12 cellular contexts compared by ENCODE assay signal in the genomic region with DNA sequence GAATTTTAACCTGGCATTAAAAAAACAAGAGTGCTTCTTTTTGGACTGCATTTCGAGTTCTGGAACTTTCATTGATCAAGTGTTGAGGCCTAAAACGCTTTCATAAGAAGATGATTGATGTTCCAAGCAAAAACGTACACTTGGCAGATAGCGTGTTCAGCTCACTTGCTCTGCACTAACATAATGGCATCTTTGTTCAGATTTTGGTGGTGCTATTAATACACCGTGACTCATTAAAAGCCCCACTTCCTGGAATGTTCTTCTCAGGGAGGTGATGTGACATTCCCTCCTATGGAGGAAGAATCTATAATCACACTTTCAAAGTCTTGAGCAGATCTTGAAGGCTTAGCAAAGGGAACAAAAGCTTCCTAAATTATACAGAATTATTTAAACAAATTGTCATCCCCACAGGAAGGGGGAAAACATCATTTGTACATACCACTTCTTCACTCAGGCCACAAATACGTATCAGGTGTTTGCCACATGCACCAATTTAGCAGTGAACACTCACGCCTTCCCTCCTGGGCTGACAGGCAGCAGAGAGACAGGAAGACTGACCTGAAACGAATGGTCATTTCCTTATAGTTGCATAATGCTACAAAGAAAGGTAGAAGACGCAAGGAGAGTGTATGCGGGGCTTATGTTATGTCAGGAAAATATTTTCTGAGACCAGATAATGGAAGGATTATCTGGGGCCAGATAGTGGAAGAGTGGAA. TPM values are rescaled to one million over a fixed set of nuclear protein-coding genes. Genes with fewer than 3 reads are reported as not detected.
DNase-seq lines count a peak whose midpoint lies in the region; ATAC-seq and TF ChIP-seq lines count a peak whose summit lies in the region.
"Had no signal": no experiment of that assay in that cellular context is flagged by ENCODE, and none has a peak within 500 bp of the region (broad histone marks: within the 10 kb centered on the region; RNA-seq: fewer than 3 reads in every experiment).

No MANE protein-coding gene starts in this region.

- no peaks in the 10 kb centered on the region for H3K36me3 ChIP-seq in GM23248 (ENCODE audit: low read depth)
- H3K36me3 ChIP-seq in SK-N-SH (replicated peaks in 1 of 2; ENCODE audit: control insufficient read depth in 1 of 2, insufficient read depth in 2 of 2, low read length in 1 of 2), result no peaks in the 10 kb centered on the region
- no peaks in the 10 kb centered on the region for H3K36me3 ChIP-seq in esophagus muscularis mucosa
- no peaks in the 10 kb centered on the region for H3K36me3 ChIP-seq in osteoblast (ENCODE audit: insufficient read depth, low read length)

- H2AFZ ChIP-seq in GM23248, result no peak overlapping the region; the same call in 1 of the 2 replicates
- peak overlapping the region; percentile 38 for H2AFZ ChIP-seq in SK-N-SH (ENCODE audit: low read depth)
- peak overlapping the region; percentile 70 for H2AFZ ChIP-seq in osteoblast (ENCODE audit: low read length)

- H3K4me3 ChIP-seq in GM23248, result no peak overlapping the region
- H3K4me3 ChIP-seq in SK-N-SH (ENCODE audit: low read depth in 2 of 2, low read length in 1 of 2), result no peak overlapping the region
- H3K4me3 ChIP-seq in esophagus muscularis mucosa, result no peak overlapping the region
- H3K4me3 ChIP-seq in osteoblast (ENCODE audit: insufficient read depth, low read length), result no peak overlapping the region

- H3K9ac ChIP-seq in GM23248 (no peak overlapping the region), SK-N-SH (no peak overlapping the region)

- no peak for ATAC-seq in HG02763 (IDR thresholded peaks at IDR 0.05; ENCODE audit: unreplicated experiment)

- peak overlapping the region; percentile 31 for H3K4me2 ChIP-seq in GM23248 (ENCODE audit: unreplicated experiment)
- H3K4me2 ChIP-seq in SK-N-SH, result peak overlapping the region; percentile 52; the same call in 1 of the 2 replicates
- peak overlapping the region; percentile 36 for H3K4me2 ChIP-seq in osteoblast (ENCODE audit: insufficient read depth, low read length)

- TF ChIP-seq POLR2A in esophagus muscularis mucosa (IDR thresholded peaks at IDR 0.05; ENCODE audit: low read depth), result no peak

- H4K20me1 ChIP-seq in GM23248 (ENCODE audit: insufficient read depth) (no peaks in the 10 kb centered on the region), SK-N-SH (ENCODE audit: insufficient read depth) (no peaks in the 10 kb centered on the region), osteoblast (ENCODE audit: insufficient read depth, low read length) (no peaks in the 10 kb centered on the region)

- POLR2A ChIA-PET in SK-N-SH (lab: Yijun Ruan, JAX) (no interaction called here), GM10248 (lab: Yijun Ruan, JAX) (interaction anchor here (0.7 kb wide), 1 partner anchor 13 kb away, joined by 3 read pairs; no protein-coding TSS in a partner anchor)

- TF ChIP-seq CTCF in SK-N-SH (IDR thresholded peaks at IDR 0.05) (no peak), esophagus muscularis mucosa (IDR thresholded peaks at IDR 0.05) (no peak), osteoblast (IDR thresholded peaks at IDR 0.05; ENCODE audit: extremely low read depth, low read depth, low read length) (no peak), GM10248 (IDR thresholded peaks at IDR 0.05; ENCODE audit: control extremely low read depth, extremely low read depth, low read depth, missing control alignments) (no peak)

- intact Hi-C loops in esophagus muscularis mucosa (cut with DNase I), result no loop called here

- CTCF ChIA-PET in SK-N-SH (lab: Yijun Ruan, JAX) (no interaction called here), GM10248 (lab: Yijun Ruan, JAX) (no interaction called here)

- 67 to 70% methylated on average over 10 of the region's 10 CpGs for WGBS in GM23248 (ENCODE audit: low coverage in 1 of 2, low lambda C conversion rate in 2 of 2, missing lambda C conversion rate in 2 of 2), 2 experiments
- 35% methylated on average over 10 of the region's 10 CpGs for WGBS in SK-N-SH (ENCODE audit: low lambda C conversion rate)
- WGBS in esophagus muscularis mucosa, result 61% methylated on average over 10 of the region's 10 CpGs

- H3K9me3 ChIP-seq in GM23248 (ENCODE audit: low read depth), result no peaks in the 10 kb centered on the region
- H3K9me3 ChIP-seq in SK-N-SH, result no peaks in the 10 kb centered on the region
- H3K9me3 ChIP-seq in esophagus muscularis mucosa, result no peaks in the 10 kb centered on the region
- H3K9me3 ChIP-seq in osteoblast (ENCODE audit: low read depth, low read length), result no peaks in the 10 kb centered on the region
- H3K9me3 ChIP-seq: Caco-2 had no signal

- H3K4me1 ChIP-seq in GM23248 (ENCODE audit: insufficient read depth) (peaks cover 9% of the 10 kb centered on the region), SK-N-SH (ENCODE audit: control insufficient read depth in 1 of 2, insufficient read depth in 2 of 2, low read depth in 1 of 2, low read length in 1 of 2) (peaks cover 0 to 5% of the 10 kb centered on the region in 2 experiments; a peak in 1 of 4 replicates), esophagus muscularis mucosa (peaks cover 0 to 10% (median 9%) of the 10 kb centered on the region in 4 donors), osteoblast (ENCODE audit: insufficient read depth, low read length) (peaks cover 9% of the 10 kb centered on the region)
- H3K4me1 ChIP-seq: Caco-2 had no signal

- DNase-seq in GM23248, result peak; percentile 57
- no peak for DNase-seq in SK-N-SH
- DNase-seq in esophagus muscularis mucosa (ENCODE audit: extremely low spot score), result no peak
- peak; percentile 29 for DNase-seq in osteoblast (ENCODE audit: insufficient read length, low spot score, missing footprints)
- DNase-seq in activated CD4-positive, alpha-beta T cell treated with anti-CD3 and anti-CD28 coated beads for 48 hours, result no peak
- no peak for DNase-seq in GM10248 (ENCODE audit: extremely low spot score)
- no peak for DNase-seq in C1 segment of cervical spinal cord (lab: John Stamatoyannopoulos, UW)
- DNase-seq: activated CD4-positive, CD25-positive, alpha-beta regulatory T cell treated with anti-CD3 and anti-CD28 coated beads, Interleukin-2, amount 50 U/mL, for 72 hours; activated naive CD4-positive, alpha-beta T cell treated with anti-CD3 and anti-CD28 coated beads, Interleukin-2, amount 10 ng/mL, durations not matched to agents 7 days and 5 days; Caco-2; NCI-H2081 treated with DMSO at 0.1 percent for 48 hours had no signal

- H3K79me2 ChIP-seq in GM23248 (ENCODE audit: insufficient read depth), result no peaks in the 10 kb centered on the region
- H3K79me2 ChIP-seq in SK-N-SH (ENCODE audit: insufficient read depth), result no peaks in the 10 kb centered on the region
- H3K79me2 ChIP-seq in osteoblast (ENCODE audit: insufficient read depth, low read length), result no peaks in the 10 kb centered on the region

- no peak for TF ChIP-seq RAD21 in SK-N-SH (IDR thresholded peaks at IDR 0.05; ENCODE audit: low read length)

- 0 out of 4 replicates have a peak, but pooled peaks of 1 of the 2 experiments have one; percentile 16 for TF ChIP-seq EP300 in SK-N-SH (IDR thresholded peaks at IDR 0.05; ENCODE audit: borderline replicate concordance in 1 of 2, low read depth in 1 of 2, low read length in 1 of 2)
- TF ChIP-seq EP300 in esophagus muscularis mucosa (IDR thresholded peaks at IDR 0.05), result no peak

- H3K27ac ChIP-seq in GM23248, result no peak overlapping the region
- H3K27ac ChIP-seq in SK-N-SH (ENCODE audit: low read depth in 2 of 2, low read length in 1 of 2), result peak overlapping the region; percentile 1 to 77; a peak in 3 of 4 replicates
- H3K27ac ChIP-seq in esophagus muscularis mucosa (replicated peaks in 1 of 4), result peak overlapping the region; percentile 18 to 58 (median 44)
- H3K27ac ChIP-seq in osteoblast (ENCODE audit: low read depth, low read length), result peak overlapping the region; percentile 9

- no peaks in the 10 kb centered on the region for H3K9me2 ChIP-seq in GM23248 (ENCODE audit: insufficient read depth)
- no peaks in the 10 kb centered on the region for H3K9me2 ChIP-seq in SK-N-SH

- in situ Hi-C loops in GM23248 (cut with MboI), result no loop called here

- peaks cover 18% of the 10 kb centered on the region; the same call in 1 of the 2 replicates for H3F3A ChIP-seq in GM23248 (ENCODE audit: insufficient read depth)
- H3F3A ChIP-seq in SK-N-SH (replicated peaks; ENCODE audit: insufficient read depth), result peaks cover 17% of the 10 kb centered on the region

- H3K27me3 ChIP-seq in GM23248 (replicated peaks; ENCODE audit: insufficient read depth) (no peaks in the 10 kb centered on the region), SK-N-SH (ENCODE audit: insufficient read depth) (no peaks in the 10 kb centered on the region), esophagus muscularis mucosa (no peaks in the 10 kb centered on the region), osteoblast (ENCODE audit: insufficient read depth, low read length) (no peaks in the 10 kb centered on the region)

TF ChIP-seq in SK-N-SH, 30 proteins besides CTCF, POLR2A, EP300 and RAD21 (continues in another document):
- TF ChIP-seq CHD2 (IDR thresholded peaks at IDR 0.05; ENCODE audit: low read length, partially characterized antibody) (no peak), TEAD4 (IDR thresholded peaks at IDR 0.05; ENCODE audit: borderline replicate concordance, insufficient read depth) (peak; percentile 33; the same call in 1 of the 2 replicates), NFIC (IDR thresholded peaks at IDR 0.05; ENCODE audit: borderline replicate concordance) (no peak), TCF12 (IDR thresholded peaks at IDR 0.05) (peak; percentile 54), POLR2AphosphoS5 (IDR thresholded peaks at IDR 0.05; ENCODE audit: low read depth, low read length) (peak; percentile 11; the same call in 1 of the 2 replicates)
- TF ChIP-seq, protein P1, sequence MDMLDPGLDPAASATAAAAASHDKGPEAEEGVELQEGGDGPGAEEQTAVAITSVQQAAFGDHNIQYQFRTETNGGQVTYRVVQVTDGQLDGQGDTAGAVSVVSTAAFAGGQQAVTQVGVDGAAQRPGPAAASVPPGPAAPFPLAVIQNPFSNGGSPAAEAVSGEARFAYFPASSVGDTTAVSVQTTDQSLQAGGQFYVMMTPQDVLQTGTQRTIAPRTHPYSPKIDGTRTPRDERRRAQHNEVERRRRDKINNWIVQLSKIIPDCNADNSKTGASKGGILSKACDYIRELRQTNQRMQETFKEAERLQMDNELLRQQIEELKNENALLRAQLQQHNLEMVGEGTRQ (IDR thresholded peaks at IDR 0.05; ENCODE audit: borderline replicate concordance, low read depth, low read length), result no peak

RNA-seq across cellular contexts. Expression of a gene that starts 15.4 kb away (rescaled TPM):
- total RNA-seq in GM23248 (2014; rRNA removed; shearing (Covaris generic)), result 371 and 428 TPM in 2 replicates
- 638 and 655 TPM in 2 replicates for polyA plus RNA-seq in GM23248 (2016; fragmentation: Nextera tagmentation; extraction: Ambion mirVana)
- polyA plus RNA-seq in SK-N-SH (2012; rRNA removed), result 269 and 298 TPM in 2 replicates
- polyA plus RNA-seq in SK-N-SH (2012; cell fraction: cytosol; rRNA removed), result 408 and 501 TPM in 2 replicates
- polyA plus RNA-seq in SK-N-SH (2012; cell fraction: nucleus; rRNA removed), result 123 and 208 TPM in 2 replicates
- total RNA-seq in esophagus muscularis mucosa, result 100 to 1,000 TPM; 256 to 605 (median 376) TPM
- total RNA-seq in osteoblast, result 193 and 198 TPM in 2 replicates

Comparison
In these comparisons a context has a peak if more than half of its experiments do, and no peak if none do; other contexts are left out.
1. DNase-seq: peak in GM23248 (single experiment) and osteoblast (single experiment); none in SK-N-SH (single experiment), esophagus muscularis mucosa (single experiment), activated CD4-positive, alpha-beta T cell treated with anti-CD3 and anti-CD28 coated beads for 48 hours (single experiment), GM10248 (single experiment) and C1 segment of cervical spinal cord (0 of 14).
2. Peak in every context shown above with its lines, with median percentiles within 50 percentile points of each other: H3K4me2 ChIP-seq.